12 cellular contexts compared by ENCODE assay signal in the genomic region with DNA sequence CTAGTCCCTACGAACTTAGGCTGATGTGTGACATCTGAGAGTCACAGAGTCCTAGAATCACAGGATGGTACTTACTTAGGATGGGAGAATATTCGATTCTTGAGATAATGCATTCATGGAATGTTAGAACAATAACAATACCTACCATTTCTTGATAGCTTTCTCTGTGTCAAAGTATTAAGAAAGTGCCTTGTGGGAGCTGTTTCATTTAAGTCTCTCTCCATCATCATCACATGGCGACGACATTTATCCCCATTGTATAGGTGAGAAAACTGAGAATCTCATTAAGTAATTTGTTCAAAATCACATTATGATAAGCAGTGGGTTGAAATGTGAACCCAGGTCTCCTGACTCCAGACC.
A peak's percentile ranks its signal among the peaks of the same experiment; 100 is the strongest.
DNase-seq lines count a peak whose midpoint lies in the region; ATAC-seq, FAIRE-seq and TF ChIP-seq lines count a peak whose summit lies in the region.
"Had no signal": no experiment of that assay in that cellular context is flagged by ENCODE, and none has a peak within 500 bp of the region (broad histone marks: within the 10 kb centered on the region; RNA-seq: fewer than 3 reads in every experiment).

No MANE protein-coding gene starts in this region.

- FAIRE-seq in urothelium cell line (lab: Jason Lieb, UNC) (peak; percentile 42), pancreas (lab: Jason Lieb, UNC) (no peak)

- intact Hi-C loops in MCF 10A (cut with micrococcal nuclease), result loop anchor here (1.0 to 5.0 kb wide), 5 partner anchors 199 to 549 kb away; no protein-coding TSS in a partner anchor
- intact Hi-C loops in breast epithelium (cut with DNase I; ENCODE audit: low total_unique reads), result no loop called here
- intact Hi-C loops in pancreas (cut with DNase I), result loop anchor here in 1 of 3 donors (5.0 to 10.0 kb wide), 2 partner anchors 294 to 542 kb away; no protein-coding TSS in a partner anchor

- H3K36me3 Mint-ChIP-seq in MCF 10A (ENCODE audit: insufficient read depth, unreplicated experiment), result no peaks in the 10 kb centered on the region
- no peaks in the 10 kb centered on the region for H3K36me3 Mint-ChIP-seq in endodermal cell (ENCODE audit: low read depth)
- H3K36me3 Mint-ChIP-seq: activated naive CD4-positive, alpha-beta T cell treated with anti-CD3 and anti-CD28 coated beads, Interleukin-2, amount 50 U/mL, for 24 hours; mesothelial cell of epicardium had no signal

- CTCF ChIA-PET in MCF 10A (lab: Yijun Ruan, JAX), result interaction anchor here (0.6 to 29.6 kb wide), 61 partner anchors 10 to 547 kb away, joined by 3 to 696 read pairs (median 4); partner anchors contain the start of genes FOXD2 and PDZK1IP1

- H3K27ac Mint-ChIP-seq in MCF 10A (ENCODE audit: low read depth, unreplicated experiment) (no peak overlapping the region), endodermal cell (no peak overlapping the region)
- H3K27ac Mint-ChIP-seq: activated naive CD4-positive, alpha-beta T cell treated with anti-CD3 and anti-CD28 coated beads, Interleukin-2, amount 50 U/mL, for 24 hours; mesothelial cell of epicardium had no signal

- H3K36me3 ChIP-seq in breast epithelium, result no peaks in the 10 kb centered on the region
- H3K36me3 ChIP-seq in RWPE2 (ENCODE audit: low read depth), result no peaks in the 10 kb centered on the region
- H3K36me3 ChIP-seq in endodermal cell (ENCODE audit: control insufficient read depth, insufficient read depth, low read length), result no peaks in the 10 kb centered on the region
- no peaks in the 10 kb centered on the region for H3K36me3 ChIP-seq in pancreas
- H3K36me3 ChIP-seq: ascending aorta had no signal

- H3K27me3 Mint-ChIP-seq in MCF 10A (ENCODE audit: insufficient read depth, unreplicated experiment) (no peaks in the 10 kb centered on the region), endodermal cell (ENCODE audit: insufficient read depth) (peaks cover 71% of the 10 kb centered on the region)

- no peak for TF ChIP-seq POLR2A in breast epithelium (IDR thresholded peaks at IDR 0.05)

- H3K9me3 ChIP-seq in breast epithelium (no peaks in the 10 kb centered on the region), RWPE2 (ENCODE audit: severe bottlenecking) (no peaks in the 10 kb centered on the region), endodermal cell (ENCODE audit: control insufficient read depth, low read length) (no peaks in the 10 kb centered on the region), pancreas (no peaks in the 10 kb centered on the region)
- H3K9me3 ChIP-seq: ascending aorta had no signal

- TF ChIP-seq CTCF in MCF 10A (IDR thresholded peaks at IDR 0.05; ENCODE audit: unreplicated experiment) (no peak), breast epithelium (IDR thresholded peaks at IDR 0.05) (no peak), RWPE2 (IDR thresholded peaks at IDR 0.05; ENCODE audit: poor library complexity, severe bottlenecking) (peak; percentile 63), endodermal cell (conservative IDR thresholded peaks at IDR 0.05) (no peak), pancreas (IDR thresholded peaks at IDR 0.05) (no peak)

- H3K4me1 ChIP-seq in breast epithelium, result peaks cover 0 to 8% of the 10 kb centered on the region in 2 donors
- H3K4me1 ChIP-seq in RWPE2 (ENCODE audit: insufficient read depth, poor library complexity, severe bottlenecking), result no peaks in the 10 kb centered on the region
- H3K4me1 ChIP-seq in endodermal cell (ENCODE audit: control insufficient read depth, insufficient read depth, low read length), result peaks cover 13% of the 10 kb centered on the region
- peaks cover 0 to 7% (median 4%) of the 10 kb centered on the region in 3 donors for H3K4me1 ChIP-seq in pancreas

- H3K9me3 Mint-ChIP-seq in MCF 10A (ENCODE audit: unreplicated experiment) (no peaks in the 10 kb centered on the region), endodermal cell (no peaks in the 10 kb centered on the region)
- H3K9me3 Mint-ChIP-seq: activated naive CD4-positive, alpha-beta T cell treated with anti-CD3 and anti-CD28 coated beads, Interleukin-2, amount 50 U/mL, for 24 hours; mesothelial cell of epicardium had no signal

- DNase-seq in MCF 10A (ENCODE audit: unreplicated experiment), result no peak
- DNase-seq in breast epithelium (ENCODE audit: low spot score in 2 of 2), result no peak
- DNase-seq in RWPE2 (ENCODE audit: low spot score), result no peak
- DNase-seq in endodermal cell, result peak; percentile 8
- DNase-seq in urothelium cell line (ENCODE audit: low spot score), result no peak
- DNase-seq in A172 (ENCODE audit: low spot score), result no peak
- DNase-seq in pancreas, result no peak

- no TSS peak for BruUV-seq in MCF 10A (replicated peaks; lab: Mats Ljungman, UMichigan)

- ATAC-seq in RWPE2 (ENCODE audit: low read depth) (no peak), GM21447 (IDR thresholded peaks at IDR 0.05; ENCODE audit: unreplicated experiment) (no peak), pancreas (no peak)

- H3K4me1 Mint-ChIP-seq in MCF 10A (ENCODE audit: insufficient read depth, unreplicated experiment) (peaks cover 9% of the 10 kb centered on the region), endodermal cell (peaks cover 6% of the 10 kb centered on the region)

- H3K27ac ChIP-seq in breast epithelium (no peak overlapping the region), RWPE2 (ENCODE audit: poor library complexity, severe bottlenecking) (no peak overlapping the region), endodermal cell (ENCODE audit: low read depth, low read length) (no peak overlapping the region), pancreas (no peak overlapping the region)
- H3K27ac ChIP-seq: ascending aorta, GM23248 had no signal

- H3K4me3 Mint-ChIP-seq in MCF 10A (ENCODE audit: unreplicated experiment), result peak overlapping the region; percentile 22
- no peak overlapping the region for H3K4me3 Mint-ChIP-seq in endodermal cell

- WGBS in endodermal cell (ENCODE audit: insufficient coverage in 1 of 2, insufficient read length in 1 of 2), 2 experiments, result 0 to 77% methylated on average over 1 to 3 of the region's 4 CpGs
- WGBS in pancreas, 2 donors, result 20 to 24% methylated on average over 4 of the region's 4 CpGs

- POLR2A ChIA-PET in MCF 10A (lab: Yijun Ruan, JAX), result interaction anchor here (0.8 to 2.5 kb wide), 10 partner anchors 9 to 548 kb away, joined by 3 to 13 read pairs (median 6); partner anchors contain the start of gene FOXD2

- H3K9ac ChIP-seq in endodermal cell (ENCODE audit: extremely low read depth, low read length, poor library complexity, severe bottlenecking), result no peak overlapping the region
- H3K9ac ChIP-seq: GM23248 had no signal

- H3K4me3 ChIP-seq in breast epithelium (peak overlapping the region in 1 of 3 donors; percentile 52), RWPE2 (ENCODE audit: severe bottlenecking) (no peak overlapping the region), endodermal cell (ENCODE audit: low read length) (no peak overlapping the region), pancreas (no peak overlapping the region)

- H3K27me3 ChIP-seq in breast epithelium (peaks cover 0 to 35% of the 10 kb centered on the region in 2 donors), RWPE2 (ENCODE audit: insufficient read depth, poor library complexity, severe bottlenecking) (peaks cover 29% of the 10 kb centered on the region), endodermal cell (ENCODE audit: control insufficient read depth, insufficient read depth, low read length, poor library complexity, severe bottlenecking) (peaks cover 76% of the 10 kb centered on the region), pancreas (peaks cover 0 to 3% (median 0%) of the 10 kb centered on the region in 4 donors)
- H3K27me3 ChIP-seq: ascending aorta had no signal
